ENCODE assay signal across 2 cellular contexts in the genomic region with DNA sequence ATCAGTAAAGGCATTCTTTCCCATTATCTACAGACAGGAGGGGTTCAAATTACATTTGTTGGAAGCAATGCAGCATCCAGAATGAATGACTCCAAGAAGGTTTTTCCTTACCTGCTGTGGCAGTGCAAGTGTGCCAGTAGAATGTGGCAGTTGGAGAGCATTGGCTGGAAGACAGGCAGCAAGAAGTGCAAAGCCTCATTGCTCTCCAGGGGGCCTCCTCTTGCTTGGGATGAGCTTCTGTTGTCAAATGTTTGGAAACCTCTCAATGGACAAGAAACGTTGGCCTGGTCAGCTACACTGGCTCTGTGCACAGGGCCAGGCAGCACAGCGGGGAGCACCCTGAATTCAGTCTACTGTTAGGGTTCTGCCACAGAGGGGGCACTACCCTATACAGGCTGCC.
TF ChIP-seq lines count a peak whose summit lies in the region.

No MANE protein-coding gene starts in this region.

TF ChIP-seq in GM23338, 12 proteins besides CTCF, POLR2A, EP300 and RAD21 (continued from another document):
- TF ChIP-seq, protein P1, sequence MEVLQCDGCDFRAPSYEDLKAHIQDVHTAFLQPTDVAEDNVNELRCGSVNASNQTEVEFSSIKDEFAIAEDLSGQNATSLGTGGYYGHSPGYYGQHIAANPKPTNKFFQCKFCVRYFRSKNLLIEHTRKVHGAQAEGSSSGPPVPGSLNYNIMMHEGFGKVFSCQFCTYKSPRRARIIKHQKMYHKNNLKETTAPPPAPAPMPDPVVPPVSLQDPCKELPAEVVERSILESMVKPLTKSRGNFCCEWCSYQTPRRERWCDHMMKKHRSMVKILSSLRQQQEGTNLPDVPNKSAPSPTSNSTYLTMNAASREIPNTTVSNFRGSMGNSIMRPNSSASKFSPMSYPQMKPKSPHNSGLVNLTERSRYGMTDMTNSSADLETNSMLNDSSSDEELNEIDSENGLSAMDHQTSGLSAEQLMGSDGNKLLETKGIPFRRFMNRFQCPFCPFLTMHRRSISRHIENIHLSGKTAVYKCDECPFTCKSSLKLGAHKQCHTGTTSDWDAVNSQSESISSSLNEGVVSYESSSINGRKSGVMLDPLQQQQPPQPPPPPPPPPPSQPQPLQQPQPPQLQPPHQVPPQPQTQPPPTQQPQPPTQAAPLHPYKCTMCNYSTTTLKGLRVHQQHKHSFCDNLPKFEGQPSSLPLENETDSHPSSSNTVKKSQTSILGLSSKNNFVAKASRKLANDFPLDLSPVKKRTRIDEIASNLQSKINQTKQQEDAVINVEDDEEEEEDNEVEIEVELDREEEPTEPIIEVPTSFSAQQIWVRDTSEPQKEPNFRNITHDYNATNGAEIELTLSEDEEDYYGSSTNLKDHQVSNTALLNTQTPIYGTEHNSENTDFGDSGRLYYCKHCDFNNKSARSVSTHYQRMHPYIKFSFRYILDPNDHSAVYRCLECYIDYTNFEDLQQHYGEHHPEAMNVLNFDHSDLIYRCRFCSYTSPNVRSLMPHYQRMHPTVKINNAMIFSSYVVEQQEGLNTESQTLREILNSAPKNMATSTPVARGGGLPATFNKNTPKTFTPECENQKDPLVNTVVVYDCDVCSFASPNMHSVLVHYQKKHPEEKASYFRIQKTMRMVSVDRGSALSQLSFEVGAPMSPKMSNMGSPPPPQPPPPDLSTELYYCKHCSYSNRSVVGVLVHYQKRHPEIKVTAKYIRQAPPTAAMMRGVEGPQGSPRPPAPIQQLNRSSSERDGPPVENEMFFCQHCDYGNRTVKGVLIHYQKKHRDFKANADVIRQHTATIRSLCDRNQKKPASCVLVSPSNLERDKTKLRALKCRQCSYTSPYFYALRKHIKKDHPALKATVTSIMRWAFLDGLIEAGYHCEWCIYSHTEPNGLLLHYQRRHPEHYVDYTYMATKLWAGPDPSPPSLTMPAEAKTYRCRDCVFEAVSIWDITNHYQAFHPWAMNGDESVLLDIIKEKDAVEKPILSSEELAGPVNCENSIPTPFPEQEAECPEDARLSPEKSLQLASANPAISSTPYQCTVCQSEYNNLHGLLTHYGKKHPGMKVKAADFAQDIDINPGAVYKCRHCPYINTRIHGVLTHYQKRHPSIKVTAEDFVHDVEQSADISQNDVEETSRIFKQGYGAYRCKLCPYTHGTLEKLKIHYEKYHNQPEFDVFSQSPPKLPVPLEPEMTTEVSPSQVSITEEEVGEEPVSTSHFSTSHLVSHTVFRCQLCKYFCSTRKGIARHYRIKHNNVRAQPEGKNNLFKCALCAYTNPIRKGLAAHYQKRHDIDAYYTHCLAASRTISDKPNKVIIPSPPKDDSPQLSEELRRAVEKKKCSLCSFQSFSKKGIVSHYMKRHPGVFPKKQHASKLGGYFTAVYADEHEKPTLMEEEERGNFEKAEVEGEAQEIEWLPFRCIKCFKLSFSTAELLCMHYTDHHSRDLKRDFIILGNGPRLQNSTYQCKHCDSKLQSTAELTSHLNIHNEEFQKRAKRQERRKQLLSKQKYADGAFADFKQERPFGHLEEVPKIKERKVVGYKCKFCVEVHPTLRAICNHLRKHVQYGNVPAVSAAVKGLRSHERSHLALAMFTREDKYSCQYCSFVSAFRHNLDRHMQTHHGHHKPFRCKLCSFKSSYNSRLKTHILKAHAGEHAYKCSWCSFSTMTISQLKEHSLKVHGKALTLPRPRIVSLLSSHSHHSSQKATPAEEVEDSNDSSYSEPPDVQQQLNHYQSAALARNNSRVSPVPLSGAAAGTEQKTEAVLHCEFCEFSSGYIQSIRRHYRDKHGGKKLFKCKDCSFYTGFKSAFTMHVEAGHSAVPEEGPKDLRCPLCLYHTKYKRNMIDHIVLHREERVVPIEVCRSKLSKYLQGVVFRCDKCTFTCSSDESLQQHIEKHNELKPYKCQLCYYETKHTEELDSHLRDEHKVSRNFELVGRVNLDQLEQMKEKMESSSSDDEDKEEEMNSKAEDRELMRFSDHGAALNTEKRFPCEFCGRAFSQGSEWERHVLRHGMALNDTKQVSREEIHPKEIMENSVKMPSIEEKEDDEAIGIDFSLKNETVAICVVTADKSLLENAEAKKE (CRISPR knock-in tag; IDR thresholded peaks at IDR 0.05), result no peak
- TF ChIP-seq POLR2AphosphoS5 (IDR thresholded peaks at IDR 0.05; ENCODE audit: low read depth) (no peak), JUNB (IDR thresholded peaks at IDR 0.05; ENCODE audit: unreplicated experiment) (no peak), ZNF331 (CRISPR knock-in tag; IDR thresholded peaks at IDR 0.05; ENCODE audit: low read depth) (no peak)

TF ChIP-seq in WTC11, 78 proteins besides CTCF, POLR2A, EP300 and RAD21 (continued from another document):
- no peak for TF ChIP-seq FOXP4 (CRISPR knock-in tag; IDR thresholded peaks at IDR 0.05)
- no peak for TF ChIP-seq GRHL2 (CRISPR knock-in tag; IDR thresholded peaks at IDR 0.05; ENCODE audit: insufficient replicate concordance, severe bottlenecking)
- TF ChIP-seq SP1 (CRISPR knock-in tag; conservative IDR thresholded peaks at IDR 0.05), result no peak
TF ChIP-seq in WTC11: peak in this region for 0.
